8 cellular contexts compared by ENCODE assay signal in genomic region chr13:50125306-50125555, GRCh38.
DNase-seq lines count a peak whose midpoint lies in the region; ATAC-seq, FAIRE-seq and TF ChIP-seq lines count a peak whose summit lies in the region.

No MANE protein-coding gene starts in this region.

- peaks cover 10% of the 10 kb centered on the region for H4K20me1 ChIP-seq in hepatocyte (ENCODE audit: insufficient read depth, poor library complexity, severe bottlenecking)

- DNase-seq in GM12864 (ENCODE audit: low read depth) (no peak), hepatocyte (ENCODE audit: low spot score) (no peak), HuH-7.5 (ENCODE audit: low spot score) (no peak), NCI-H345 (lab: John Stamatoyannopoulos, UW) (no peak), GM19239 (ENCODE audit: insufficient read length, low spot score) (no peak)
- no peak for DNase-seq in activated CD4-positive, alpha-beta memory T cell treated with anti-CD3 and anti-CD28 coated beads, Interleukin-2, amount 10 ng/mL, durations not matched to agents 7 days and 5 days
- DNase-seq in stimulated activated naive B cell treated with anti-CD40 and anti-IgM and Interleukin-4, amounts not matched to agents 10 μg/mL and 1 μg/mL and 100 μg/mL, for 72 hours: peak; percentile 75

- H3K79me2 ChIP-seq in hepatocyte: peaks cover 33% of the 10 kb centered on the region

- no peaks in the 10 kb centered on the region for H3K9me3 ChIP-seq in hepatocyte (ENCODE audit: low read depth)

- peak overlapping the region; percentile 80 for H3K27ac Mint-ChIP-seq in activated CD4-positive, alpha-beta memory T cell treated with anti-CD3 and anti-CD28 coated beads, Interleukin-2, amount 10 ng/mL, durations not matched to agents 7 days and 5 days
- H3K27ac Mint-ChIP-seq in stimulated activated naive B cell treated with anti-CD40 and anti-IgM and Interleukin-4, amounts not matched to agents 10 μg/mL and 1 μg/mL and 100 μg/mL, for 72 hours: peak overlapping the region; percentile 98

- H3K36me3 Mint-ChIP-seq in activated CD4-positive, alpha-beta memory T cell treated with anti-CD3 and anti-CD28 coated beads, Interleukin-2, amount 10 ng/mL, durations not matched to agents 7 days and 5 days (ENCODE audit: low read depth): peaks cover 25% of the 10 kb centered on the region
- peaks cover 10 to 21% of the 10 kb centered on the region in 2 donors for H3K36me3 Mint-ChIP-seq in stimulated activated naive B cell treated with anti-CD40 and anti-IgM and Interleukin-4, amounts not matched to agents 10 μg/mL and 1 μg/mL and 100 μg/mL, for 72 hours

- H3K9me3 Mint-ChIP-seq in activated CD4-positive, alpha-beta memory T cell treated with anti-CD3 and anti-CD28 coated beads, Interleukin-2, amount 10 ng/mL, durations not matched to agents 7 days and 5 days: no peaks in the 10 kb centered on the region
- H3K9me3 Mint-ChIP-seq in stimulated activated naive B cell treated with anti-CD40 and anti-IgM and Interleukin-4, amounts not matched to agents 10 μg/mL and 1 μg/mL and 100 μg/mL, for 72 hours: no peaks in the 10 kb centered on the region

- no peaks in the 10 kb centered on the region for H3K9me2 ChIP-seq in hepatocyte (replicated peaks; ENCODE audit: insufficient read depth)

- CTCF ChIA-PET in activated CD4-positive, alpha-beta memory T cell treated with anti-CD3 and anti-CD28 coated beads, Interleukin-2, amount 10 ng/mL, durations not matched to agents 7 days and 5 days (lab: Charles Lee): interaction anchor here (1.0 to 6.3 kb wide), 7 partner anchors 42 to 788 kb away, joined by 3 to 82 read pairs (median 11); partner anchors contain the start of gene TRIM13

- peaks cover 37% of the 10 kb centered on the region for H3K27me3 ChIP-seq in hepatocyte

- WGBS in hepatocyte (ENCODE audit: low lambda C conversion rate, missing lambda C conversion rate): 0% methylated on average over 8 of the region's 31 CpGs

- peak overlapping the region; percentile 84 for H3K4me3 ChIP-seq in GM12864 (ENCODE audit: low read depth, low read length)
- H3K4me3 ChIP-seq in hepatocyte: peak overlapping the region; percentile 84

- no peak for FAIRE-seq in GM19239 (lab: Jason Lieb, UNC)

- POLR2A ChIA-PET in activated CD4-positive, alpha-beta memory T cell treated with anti-CD3 and anti-CD28 coated beads, Interleukin-2, amount 10 ng/mL, durations not matched to agents 7 days and 5 days (lab: Charles Lee): interaction anchor here (0.9 to 13.5 kb wide), 30 partner anchors 9 to 947 kb away, joined by 3 to 661 read pairs (median 12); partner anchors contain the start of genes CAB39L, KPNA3, RNASEH2B and SETDB2

- H3K27ac ChIP-seq in hepatocyte: peak overlapping the region; percentile 99

- H3K27me3 Mint-ChIP-seq in activated CD4-positive, alpha-beta memory T cell treated with anti-CD3 and anti-CD28 coated beads, Interleukin-2, amount 10 ng/mL, durations not matched to agents 7 days and 5 days: peaks cover 30% of the 10 kb centered on the region
- H3K27me3 Mint-ChIP-seq in stimulated activated naive B cell treated with anti-CD40 and anti-IgM and Interleukin-4, amounts not matched to agents 10 μg/mL and 1 μg/mL and 100 μg/mL, for 72 hours: no peaks in the 10 kb centered on the region

- ATAC-seq in HG02623 (IDR thresholded peaks at IDR 0.05; ENCODE audit: unreplicated experiment): peak; percentile 4
- peak; percentile 8 to 10 for ATAC-seq in stimulated activated naive B cell treated with anti-CD40 and anti-IgM and Interleukin-4, amounts not matched to agents 10 μg/mL and 1 μg/mL and 100 μg/mL, for 72 hours (replicated peaks)

- TF ChIP-seq CTCF in GM12864 (IDR thresholded peaks at IDR 0.05; ENCODE audit: low read depth, low read length, missing control alignments): no peak
- no peak for TF ChIP-seq CTCF in hepatocyte (IDR thresholded peaks at IDR 0.05; ENCODE audit: poor library complexity)

- peak overlapping the region; percentile 99 for H3K4me2 ChIP-seq in hepatocyte

- H3K4me1 ChIP-seq in hepatocyte (ENCODE audit: insufficient read depth): peaks cover 46% of the 10 kb centered on the region

- H3K4me3 Mint-ChIP-seq in activated CD4-positive, alpha-beta memory T cell treated with anti-CD3 and anti-CD28 coated beads, Interleukin-2, amount 10 ng/mL, durations not matched to agents 7 days and 5 days: peak overlapping the region; percentile 84
- peak overlapping the region; percentile 92 to 95 for H3K4me3 Mint-ChIP-seq in stimulated activated naive B cell treated with anti-CD40 and anti-IgM and Interleukin-4, amounts not matched to agents 10 μg/mL and 1 μg/mL and 100 μg/mL, for 72 hours

- H2AFZ ChIP-seq in hepatocyte: peak overlapping the region; percentile 90

- peaks cover 60% of the 10 kb centered on the region for H3K4me1 Mint-ChIP-seq in activated CD4-positive, alpha-beta memory T cell treated with anti-CD3 and anti-CD28 coated beads, Interleukin-2, amount 10 ng/mL, durations not matched to agents 7 days and 5 days
- peaks cover 48 to 78% of the 10 kb centered on the region in 2 donors for H3K4me1 Mint-ChIP-seq in stimulated activated naive B cell treated with anti-CD40 and anti-IgM and Interleukin-4, amounts not matched to agents 10 μg/mL and 1 μg/mL and 100 μg/mL, for 72 hours

- no peaks in the 10 kb centered on the region for H3K36me3 ChIP-seq in hepatocyte (replicated peaks; ENCODE audit: insufficient read depth, low read depth)
